21 cellular contexts compared by ENCODE assay signal in the genomic region with DNA sequence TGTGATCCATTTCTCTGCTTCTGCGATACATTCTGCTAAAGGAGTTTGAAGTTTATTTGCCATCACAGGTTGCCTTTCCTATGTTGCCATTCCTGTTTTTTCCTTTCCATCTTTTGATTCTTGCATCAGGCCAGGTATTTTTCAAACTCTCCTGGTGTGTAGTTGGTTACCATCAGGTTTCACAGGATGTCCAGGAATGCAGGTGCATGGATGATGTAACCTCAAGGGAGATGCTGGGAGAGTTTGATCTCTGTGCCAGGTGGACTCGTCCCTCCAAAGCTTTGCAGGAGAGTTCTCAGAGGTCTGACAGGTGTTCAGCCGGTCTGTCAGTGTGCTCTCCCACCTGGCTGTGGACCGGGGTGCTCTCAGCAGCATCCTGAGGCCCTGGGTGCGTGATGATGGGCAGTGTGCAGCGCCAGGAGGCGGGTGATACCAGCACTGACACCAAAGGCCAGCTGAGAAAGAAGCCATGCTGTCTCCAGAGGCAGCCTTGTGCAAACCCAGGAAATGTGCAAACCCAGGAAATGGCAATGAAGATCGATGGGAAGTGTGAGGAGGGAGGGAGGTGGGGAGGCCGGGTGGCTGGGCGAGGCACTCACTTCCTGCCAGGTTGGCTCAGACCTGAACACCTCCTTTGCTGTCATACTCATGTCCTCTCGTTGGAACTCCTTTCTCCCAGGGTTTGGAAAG. TPM values are rescaled to one million over a fixed set of nuclear protein-coding genes. Genes with fewer than 3 reads are reported as not detected.
A peak's percentile ranks its signal among the peaks of the same experiment; 100 is the strongest.
DNase-seq lines count a peak whose midpoint lies in the region; ATAC-seq and TF ChIP-seq lines count a peak whose summit lies in the region.
"Had no signal": no experiment of that assay in that cellular context is flagged by ENCODE, and none has a peak within 500 bp of the region (broad histone marks: within the 10 kb centered on the region; RNA-seq: fewer than 3 reads in every experiment).

No MANE protein-coding gene starts in this region.

- DNase-seq in ELF-1 (ENCODE audit: low read depth, low spot score) (peak; percentile 33), NCI-H2029 (lab: John Stamatoyannopoulos, UW) (peak; percentile 24), epithelial cell of esophagus (ENCODE audit: low read depth) (peak; percentile 36), progenitor cell of endocrine pancreas (ENCODE audit: low spot score, unreplicated experiment) (no peak), NCI-H1930 (lab: John Stamatoyannopoulos, UW) (no peak), dermis blood vessel endothelial cell (no peak)
- DNase-seq: activated CD4-positive, alpha-beta T cell treated with anti-CD3 and anti-CD28 coated beads for 36 hours; activated naive CD8-positive, alpha-beta T cell treated with anti-CD3 and anti-CD28 coated beads, Interleukin-2, amount 50 U/mL, for 24 hours; activated T-cell treated with anti-CD3 and anti-CD28 coated beads, Interleukin-2, amount 50 U/mL, for 1 hour; CD4-positive, alpha-beta T cell; immature natural killer cell; MV-4-11; NCI-H446 treated with DMSO at 0.1 percent for 48 hours had no signal

- peak overlapping the region; percentile 19 for H3K27ac Mint-ChIP-seq in progenitor cell of endocrine pancreas
- H3K27ac Mint-ChIP-seq: activated CD4-positive, alpha-beta T cell treated with anti-CD3 and anti-CD28 coated beads for 36 hours; activated naive CD8-positive, alpha-beta T cell treated with anti-CD3 and anti-CD28 coated beads, Interleukin-2, amount 50 U/mL, for 24 hours; CD4-positive, alpha-beta T cell; T-helper 1 cell treated with Interleukin-12 subunit alpha and Interleukin-12 subunit beta and Interleukin-4 antibody, amounts not matched to agents 30 μg/mL and 1 μg/mL, for 36 hours had no signal

- no peaks in the 10 kb centered on the region for H3K36me3 Mint-ChIP-seq in progenitor cell of endocrine pancreas (ENCODE audit: insufficient read depth)
- H3K36me3 Mint-ChIP-seq: immature natural killer cell had no signal

- no peak overlapping the region for H3K4me3 ChIP-seq in epithelial cell of esophagus (ENCODE audit: low read length)
- H3K4me3 ChIP-seq: gastroesophageal sphincter, thoracic aorta had no signal

- H3K4me3 Mint-ChIP-seq in progenitor cell of endocrine pancreas (ENCODE audit: low read depth) = no peak overlapping the region
- H3K4me3 Mint-ChIP-seq: activated CD4-positive, alpha-beta T cell treated with anti-CD3 and anti-CD28 coated beads for 36 hours; activated naive CD8-positive, alpha-beta T cell treated with anti-CD3 and anti-CD28 coated beads, Interleukin-2, amount 50 U/mL, for 24 hours; CD4-positive, alpha-beta T cell; central memory CD8-positive, alpha-beta T cell; immature natural killer cell; T-helper 1 cell treated with Interleukin-12 subunit alpha and Interleukin-12 subunit beta and Interleukin-4 antibody, amounts not matched to agents 30 μg/mL and 1 μg/mL, for 36 hours had no signal

- peaks cover 15% of the 10 kb centered on the region for H3K4me1 Mint-ChIP-seq in progenitor cell of endocrine pancreas (ENCODE audit: low read depth)
- H3K4me1 Mint-ChIP-seq: central memory CD8-positive, alpha-beta T cell had no signal

- no peaks in the 10 kb centered on the region for H3K9me3 Mint-ChIP-seq in progenitor cell of endocrine pancreas (ENCODE audit: low read depth)
- H3K9me3 Mint-ChIP-seq: activated naive CD8-positive, alpha-beta T cell treated with anti-CD3 and anti-CD28 coated beads, Interleukin-2, amount 50 U/mL, for 24 hours; CD4-positive, alpha-beta T cell; central memory CD8-positive, alpha-beta T cell; immature natural killer cell; T-helper 1 cell treated with Interleukin-12 subunit alpha and Interleukin-12 subunit beta and Interleukin-4 antibody, amounts not matched to agents 30 μg/mL and 1 μg/mL, for 36 hours had no signal

- TF ChIP-seq CTCF in epithelial cell of esophagus (IDR thresholded peaks at IDR 0.05; ENCODE audit: insufficient read depth, low read depth, low read length, missing control alignments) (no peak), progenitor cell of endocrine pancreas (IDR thresholded peaks at IDR 0.05; ENCODE audit: unreplicated experiment) (no peak)

- H3K27me3 Mint-ChIP-seq in progenitor cell of endocrine pancreas = peaks cover 17% of the 10 kb centered on the region

- ATAC-seq in HG02885 (IDR thresholded peaks at IDR 0.05; ENCODE audit: poor library complexity, unreplicated experiment) = no peak
- ATAC-seq: activated CD4-positive, alpha-beta T cell treated with anti-CD3 and anti-CD28 coated beads for 36 hours; activated naive CD8-positive, alpha-beta T cell treated with anti-CD3 and anti-CD28 coated beads, Interleukin-2, amount 50 U/mL, for 24 hours; gastroesophageal sphincter; Panc1 had no signal

RNA-seq across cellular contexts. Expression of gene ATP2C2, which starts 1.7 kb away (rescaled TPM):
- 6.8 and 10.8 TPM in 2 replicates for total RNA-seq in progenitor cell of endocrine pancreas
- not detected in 2 replicates for total RNA-seq in dermis blood vessel endothelial cell
- total RNA-seq: activated CD4-positive, alpha-beta T cell treated with anti-CD3 and anti-CD28 coated beads for 36 hours; CD4-positive, alpha-beta T cell; G401; pulmonary artery endothelial cell had no signal

Comparison
In these comparisons a context has a peak if more than half of its experiments do, and no peak if none do; other contexts are left out.
1. DNase-seq: peak in ELF-1 (single experiment), NCI-H2029 (single experiment) and epithelial cell of esophagus (single experiment); none in progenitor cell of endocrine pancreas (single experiment), NCI-H1930 (0 of 2) and dermis blood vessel endothelial cell (single experiment).